1 cellular context compared by ENCODE assay signal in genomic region chr10:5283305-5284158, GRCh38.
TF ChIP-seq lines count a peak whose summit lies in the region.

No MANE protein-coding gene starts in this region.

TF ChIP-seq in HCT116, 20 proteins besides CTCF, POLR2A, EP300 and RAD21 (continued from another document):
- TF ChIP-seq ZBTB33 (IDR thresholded peaks at IDR 0.05; ENCODE audit: extremely low read depth, insufficient replicate concordance, low read length) (no peak), EGR1 (IDR thresholded peaks at IDR 0.05; ENCODE audit: low read depth) (no peak), ZFX (IDR thresholded peaks at IDR 0.05) (no peak), POLR2AphosphoS5 (IDR thresholded peaks at IDR 0.05; ENCODE audit: low read depth, low read length) (no peak), CBX3 (IDR thresholded peaks at IDR 0.05; ENCODE audit: low read depth) (no peak), SRF (IDR thresholded peaks at IDR 0.05; ENCODE audit: low read depth) (no peak), SIN3A (IDR thresholded peaks at IDR 0.05; ENCODE audit: low read depth) (no peak), ZNF274 (IDR thresholded peaks at IDR 0.05; ENCODE audit: low read depth, low read length) (no peak)
- TF ChIP-seq, protein P1, sequence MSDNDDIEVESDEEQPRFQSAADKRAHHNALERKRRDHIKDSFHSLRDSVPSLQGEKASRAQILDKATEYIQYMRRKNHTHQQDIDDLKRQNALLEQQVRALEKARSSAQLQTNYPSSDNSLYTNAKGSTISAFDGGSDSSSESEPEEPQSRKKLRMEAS (IDR thresholded peaks at IDR 0.05): no peak; the same call in 1 of the 2 replicates
